8 cellular contexts compared by ENCODE assay signal in genomic region chr16:2214721-2214970, GRCh38. TPM values are rescaled to one million over a fixed set of nuclear protein-coding genes. Genes with fewer than 3 reads are reported as not detected.
DNase-seq lines count a peak whose midpoint lies in the region; ATAC-seq and TF ChIP-seq lines count a peak whose summit lies in the region.

PGP (minus strand) TSS chr16:2214840; CDS start chr16:2214777, 63 bp downstream.

- H3K4me1 ChIP-seq in HAP-1 (peaks cover 25% of the 10 kb centered on the region), Peyer's patch (peaks cover 0 to 20% (median 3%) of the 10 kb centered on the region in 4 donors)

- H3K27me3 Mint-ChIP-seq in nephron progenitor cell (ENCODE audit: low read depth, poor library complexity) = no peaks in the 10 kb centered on the region

- H3K4me1 Mint-ChIP-seq in nephron progenitor cell = peaks cover 36% of the 10 kb centered on the region

- no peaks in the 10 kb centered on the region for H3K36me3 Mint-ChIP-seq in nephron progenitor cell (ENCODE audit: low read depth)

- H3K27ac ChIP-seq in Peyer's patch = peak within 1 kb of the TSS; percentile 84 to 94 (median 91)

- no peak for ATAC-seq in HG03378 (IDR thresholded peaks at IDR 0.05; ENCODE audit: unreplicated experiment)

- H3K4me3 ChIP-seq in HAP-1 (peak within 1 kb of the TSS; percentile 54), Peyer's patch (peak within 1 kb of the TSS; percentile 75 to 93 (median 82)), epithelial cell of proximal tubule (ENCODE audit: low read depth, low read length) (peak within 1 kb of the TSS; percentile 85)

- DNase-seq in D341Med (ENCODE audit: low spot score) (peak; percentile 99), HAP-1 (ENCODE audit: low spot score in 2 of 2) (no peak), Peyer's patch (no peak), epithelial cell of proximal tubule (ENCODE audit: low read depth) (no peak), nephron progenitor cell (no peak), erythroblast (lab: John Stamatoyannopoulos, UW) (no peak), NCI-H1048 (lab: John Stamatoyannopoulos, UW) (no peak)

- H3K4me3 Mint-ChIP-seq in nephron progenitor cell = peak within 1 kb of the TSS; percentile 88

- no peak for TF ChIP-seq POLR2A in Peyer's patch (IDR thresholded peaks at IDR 0.05)
- no peak for TF ChIP-seq POLR2A in erythroblast (IDR thresholded peaks at IDR 0.05; ENCODE audit: low read length)

- TF ChIP-seq CTCF in Peyer's patch (IDR thresholded peaks at IDR 0.05) (peak in 1 of 6 experiments; percentile 8), epithelial cell of proximal tubule (conservative IDR thresholded peaks at IDR 0.05; ENCODE audit: low read depth, low read length) (no peak), nephron progenitor cell (IDR thresholded peaks at IDR 0.05) (no peak)

- no peaks in the 10 kb centered on the region for H3K9me3 Mint-ChIP-seq in nephron progenitor cell

- H3K9me3 ChIP-seq in HAP-1 (no peaks in the 10 kb centered on the region), Peyer's patch (no peaks in the 10 kb centered on the region)

- in situ Hi-C loops in HAP-1 (cut with MboI; ENCODE audit: low sequenced_read_pairs) = no loop called here

- H3K27me3 ChIP-seq in HAP-1 (ENCODE audit: low read depth) (no peaks in the 10 kb centered on the region), Peyer's patch (no peaks in the 10 kb centered on the region)

- H3K27ac Mint-ChIP-seq in nephron progenitor cell = peak within 1 kb of the TSS; percentile 99

- H3K36me3 ChIP-seq in HAP-1 (replicated peaks) (peaks cover 8% of the 10 kb centered on the region), Peyer's patch (peaks cover 0 to 4% (median 0%) of the 10 kb centered on the region in 3 donors)

RNA-seq across cellular contexts. Expression of gene PGP, which starts in this region (rescaled TPM):
- 10 to 100 TPM; 21.7 to 25.6 (median 23.1) TPM for total RNA-seq in Peyer's patch
- 29.3 and 58.3 TPM in 2 replicates for total RNA-seq in epithelial cell of proximal tubule
